In the genomic region with DNA sequence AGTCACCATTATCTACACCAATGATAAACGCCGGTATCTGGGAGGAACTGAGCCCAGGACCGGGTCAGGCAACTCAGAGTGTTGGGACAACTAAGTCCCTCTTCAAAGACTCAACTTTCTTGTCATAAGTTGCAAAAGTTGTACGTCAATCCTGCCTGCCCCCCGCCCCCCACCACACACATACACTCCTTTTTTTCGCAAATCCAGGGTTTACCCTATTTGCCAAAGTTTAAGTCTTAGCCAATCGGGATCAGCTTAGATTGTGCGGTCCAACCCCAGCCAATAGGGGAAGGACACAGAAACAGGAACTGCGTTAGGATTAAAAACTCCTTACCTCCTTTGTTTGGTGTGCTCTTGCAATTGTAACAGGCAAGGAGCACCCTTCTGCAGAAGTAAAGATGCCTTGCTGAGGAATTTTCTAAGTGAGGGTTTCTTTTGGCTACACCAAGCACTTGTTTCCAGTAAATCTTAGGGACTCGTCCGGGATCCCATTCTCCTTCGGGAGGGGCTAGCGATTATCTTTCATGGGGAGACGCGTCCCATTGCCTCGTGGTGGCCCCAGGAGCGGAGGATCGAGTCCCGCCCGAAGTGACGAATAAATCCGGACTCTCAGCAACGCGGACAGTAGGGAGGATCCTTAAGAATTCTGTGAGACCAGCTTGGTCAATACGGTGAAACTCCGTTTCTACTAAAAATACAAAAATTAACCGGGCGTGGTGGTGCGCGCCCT, we compare ENCODE assay signal across 7 cellular contexts.
DNase-seq lines count a peak whose midpoint lies in the region; ATAC-seq and TF ChIP-seq lines count a peak whose summit lies in the region.

No MANE protein-coding gene starts in this region.

- DNase-seq in GM10248 (ENCODE audit: extremely low spot score) (peak; percentile 24), LHCN-M2 (ENCODE audit: low read depth) (peak; percentile 88), T-helper 2 cell (peak; percentile 17 to 83 (median 37)), dedifferentiated amniotic fluid mesenchymal stem cell (ENCODE audit: extremely low spot score) (peak; percentile 94), left lung (peak in 1 of 2 donors; percentile 65)
- DNase-seq in stimulated activated CD8-positive, alpha-beta memory T cell treated with anti-CD3 and anti-CD28 coated beads, Interleukin-4, amount 100 ng/mL, for 48 hours = peak; percentile 38

- intact Hi-C loops in left lung (cut with DNase I) = no loop called here

- peak; percentile 29 for ATAC-seq in GM21825 (IDR thresholded peaks at IDR 0.05; ENCODE audit: unreplicated experiment)
- ATAC-seq in left lung = peak; percentile 81

- peaks cover 0 to 9% of the 10 kb centered on the region in 2 donors for H3K4me1 ChIP-seq in left lung

- no peaks in the 10 kb centered on the region for H3K36me3 ChIP-seq in left lung

- H3K27me3 ChIP-seq in left lung = peaks cover 0 to 9% of the 10 kb centered on the region in 2 donors

- H3K4me3 ChIP-seq in left lung = peak overlapping the region; percentile 71 to 89

- POLR2A ChIA-PET in GM10248 (lab: Yijun Ruan, JAX) = interaction anchor here (1.0 to 2.5 kb wide), 5 partner anchors 31 to 715 kb away, joined by 3 to 17 read pairs (median 5); a partner anchor contains a TSS

- CTCF ChIA-PET in GM10248 (lab: Yijun Ruan, JAX) = interaction anchor here (0.6 to 2.6 kb wide), 10 partner anchors 10 to 655 kb away, joined by 3 to 21 read pairs (median 3); no protein-coding TSS in a partner anchor

- peak overlapping the region; percentile 81 to 86 for H3K27ac ChIP-seq in left lung

- TF ChIP-seq CTCF in GM10248 (IDR thresholded peaks at IDR 0.05; ENCODE audit: control extremely low read depth, extremely low read depth, low read depth, missing control alignments) (no peak), left lung (IDR thresholded peaks at IDR 0.05) (no peak)

- H3K9me3 ChIP-seq in left lung = no peaks in the 10 kb centered on the region
